26 cellular contexts compared by ENCODE assay signal in the genomic region with DNA sequence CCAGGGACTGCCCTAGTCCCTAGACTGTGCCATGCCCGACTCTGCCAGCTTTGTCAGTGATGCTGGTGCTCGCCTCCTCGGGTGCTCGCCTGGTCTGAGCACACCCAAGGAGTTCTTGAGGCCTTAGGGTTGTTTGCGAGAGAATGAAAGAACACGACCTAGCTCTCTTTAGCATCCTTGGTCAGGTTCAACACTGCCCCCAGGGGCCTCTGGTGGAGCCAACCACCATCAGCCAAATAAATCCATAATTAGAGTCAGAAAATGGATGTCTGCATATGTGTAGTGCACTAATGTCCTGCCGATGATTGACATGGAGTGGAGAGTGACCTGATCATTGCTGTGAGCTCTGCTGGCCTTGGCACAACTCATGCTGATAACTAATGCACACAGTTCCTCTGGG. TPM values are rescaled to one million over a fixed set of nuclear protein-coding genes. Genes with fewer than 3 reads are reported as not detected.
DNase-seq lines count a peak whose midpoint lies in the region; ATAC-seq and TF ChIP-seq lines count a peak whose summit lies in the region.
"Had no signal": no experiment of that assay in that cellular context is flagged by ENCODE, and none has a peak within 500 bp of the region (broad histone marks: within the 10 kb centered on the region; RNA-seq: fewer than 3 reads in every experiment).

No MANE protein-coding gene starts in this region.

- no peaks in the 10 kb centered on the region for H4K20me1 ChIP-seq in DOHH2 (ENCODE audit: control insufficient read depth, insufficient read depth, low read depth, low read length)
- H4K20me1 ChIP-seq in PC-9 (ENCODE audit: insufficient read depth): no peaks in the 10 kb centered on the region

- no peak overlapping the region for H3K4me3 Mint-ChIP-seq in nephron progenitor cell
- H3K4me3 Mint-ChIP-seq in activated naive CD8-positive, alpha-beta T cell treated with anti-CD3 and anti-CD28 coated beads, Interleukin-2, amount 50 U/mL, for 24 hours: no peak overlapping the region
- H3K4me3 Mint-ChIP-seq: activated T-cell treated with anti-CD3 and anti-CD28 coated beads, Interleukin-2, amount 50 U/mL, for 24 hours; brain; CD4-positive, CD25-positive, alpha-beta regulatory T cell; mesothelial cell of epicardium; naive thymus-derived CD4-positive, alpha-beta T cell; stimulated activated naive CD8-positive, alpha-beta T cell treated with anti-CD3 and anti-CD28 coated beads, Interleukin-15, amount 100 ng/mL, for 72 hours had no signal

- H3K27ac Mint-ChIP-seq in nephron progenitor cell: peak overlapping the region; percentile 36
- no peak overlapping the region for H3K27ac Mint-ChIP-seq in activated naive CD8-positive, alpha-beta T cell treated with anti-CD3 and anti-CD28 coated beads, Interleukin-2, amount 50 U/mL, for 24 hours
- H3K27ac Mint-ChIP-seq: activated T-cell treated with anti-CD3 and anti-CD28 coated beads, Interleukin-2, amount 50 U/mL, for 24 hours; CD4-positive, CD25-positive, alpha-beta regulatory T cell; mesothelial cell of epicardium; stimulated activated naive CD8-positive, alpha-beta T cell treated with anti-CD3 and anti-CD28 coated beads, Interleukin-15, amount 100 ng/mL, for 72 hours had no signal

- H3K4me2 ChIP-seq in DOHH2 (ENCODE audit: low read length) (no peak overlapping the region), PC-9 (no peak overlapping the region)

- H3K9me3 ChIP-seq in DOHH2 (ENCODE audit: control insufficient read depth, insufficient read depth, low read length): no peaks in the 10 kb centered on the region
- no peaks in the 10 kb centered on the region for H3K9me3 ChIP-seq in PC-9 (ENCODE audit: insufficient read depth, low read depth)
- H3K9me3 ChIP-seq in prostate gland: no peaks in the 10 kb centered on the region
- H3K9me3 ChIP-seq: esophagus squamous epithelium, SJSA1, thyroid gland had no signal

- H3K27me3 Mint-ChIP-seq in nephron progenitor cell (ENCODE audit: low read depth, poor library complexity): no peaks in the 10 kb centered on the region
- no peaks in the 10 kb centered on the region for H3K27me3 Mint-ChIP-seq in activated naive CD8-positive, alpha-beta T cell treated with anti-CD3 and anti-CD28 coated beads, Interleukin-2, amount 50 U/mL, for 24 hours
- H3K27me3 Mint-ChIP-seq: activated T-cell treated with anti-CD3 and anti-CD28 coated beads, Interleukin-2, amount 50 U/mL, for 24 hours; stimulated activated naive CD8-positive, alpha-beta T cell treated with anti-CD3 and anti-CD28 coated beads, Interleukin-15, amount 100 ng/mL, for 72 hours had no signal

- POLR2A ChIA-PET in PC-9 (lab: Charles Lee; ENCODE audit: unreplicated experiment): no interaction called here

- H3K36me3 ChIP-seq in DOHH2 (ENCODE audit: control insufficient read depth, low read length) (no peaks in the 10 kb centered on the region), PC-9 (ENCODE audit: low read depth) (no peaks in the 10 kb centered on the region), prostate gland (no peaks in the 10 kb centered on the region)
- H3K36me3 ChIP-seq: esophagus squamous epithelium, SJSA1, thyroid gland had no signal

- no peak for TF ChIP-seq POLR2A in prostate gland (IDR thresholded peaks at IDR 0.05)

- H3K4me3 ChIP-seq in DOHH2 (ENCODE audit: low read length) (no peak overlapping the region), HFF-Myc (replicated peaks; ENCODE audit: low read depth, low read length) (no peak overlapping the region), PC-9 (no peak overlapping the region), prostate gland (no peak overlapping the region)
- H3K4me3 ChIP-seq: esophagus squamous epithelium, SJSA1, thyroid gland had no signal

- H3K4me1 ChIP-seq in DOHH2 (ENCODE audit: control insufficient read depth, low read length) (no peaks in the 10 kb centered on the region), PC-9 (replicated peaks; ENCODE audit: insufficient read depth) (no peaks in the 10 kb centered on the region), prostate gland (replicated peaks) (no peaks in the 10 kb centered on the region)
- H3K4me1 ChIP-seq: SJSA1, thyroid gland had no signal

- BruUV-seq in PC-9 (replicated peaks; lab: Mats Ljungman, UMichigan): no TSS peak

- DNase-seq in HFF-Myc (ENCODE audit: extremely low read depth, low read depth) (no peak), nephron progenitor cell (no peak), PC-9 (no peak), prostate gland (ENCODE audit: low spot score) (no peak)
- DNase-seq in activated naive CD8-positive, alpha-beta T cell treated with anti-CD3 and anti-CD28 coated beads, Interleukin-2, amount 50 U/mL, for 24 hours: no peak
- DNase-seq: activated CD4-positive, alpha-beta T cell treated with anti-CD3 and anti-CD28 coated beads for 48 hours; activated gamma-delta T cell treated with Interleukin-2 at 50 U/mL for 16 hours; activated T-cell treated with anti-CD3 and anti-CD28 coated beads, Interleukin-2, amount 50 U/mL, for 24 hours; CD4-positive, CD25-positive, alpha-beta regulatory T cell; EL; esophagus squamous epithelium; naive thymus-derived CD4-positive, alpha-beta T cell; NCI-H187; NCI-H345; stimulated activated naive CD8-positive, alpha-beta T cell treated with anti-CD3 and anti-CD28 coated beads, Interleukin-15, amount 100 ng/mL, for 72 hours; thyroid gland had no signal

- ATAC-seq in SK-N-SH treated with all-trans-retinoic acid at 6 μM for 48 hours: peak; percentile 38; the same call in 2 of the 3 replicates
- no peak for ATAC-seq in activated naive CD8-positive, alpha-beta T cell treated with anti-CD3 and anti-CD28 coated beads, Interleukin-2, amount 50 U/mL, for 24 hours
- ATAC-seq: naive thymus-derived CD4-positive, alpha-beta T cell; sciatic nerve; stimulated activated naive CD8-positive, alpha-beta T cell treated with anti-CD3 and anti-CD28 coated beads, Interleukin-15, amount 100 ng/mL, for 72 hours had no signal

- no peak overlapping the region for H2AFZ ChIP-seq in PC-9
- H2AFZ ChIP-seq: parathyroid adenoma had no signal

- no peaks in the 10 kb centered on the region for H3K79me2 ChIP-seq in DOHH2 (ENCODE audit: control insufficient read depth, low read length)
- H3K79me2 ChIP-seq in PC-9 (ENCODE audit: low read depth): no peaks in the 10 kb centered on the region
- H3K79me2 ChIP-seq: parathyroid adenoma had no signal

- H3K9me2 ChIP-seq in DOHH2 (replicated peaks; ENCODE audit: control insufficient read depth, low read length) (no peaks in the 10 kb centered on the region), PC-9 (ENCODE audit: insufficient read depth) (no peaks in the 10 kb centered on the region)

- no peaks in the 10 kb centered on the region for H3K36me3 Mint-ChIP-seq in nephron progenitor cell (ENCODE audit: low read depth)
- H3K36me3 Mint-ChIP-seq in activated naive CD8-positive, alpha-beta T cell treated with anti-CD3 and anti-CD28 coated beads, Interleukin-2, amount 50 U/mL, for 24 hours (ENCODE audit: low read depth): no peaks in the 10 kb centered on the region
- H3K36me3 Mint-ChIP-seq: CD4-positive, CD25-positive, alpha-beta regulatory T cell; mesothelial cell of epicardium; naive thymus-derived CD4-positive, alpha-beta T cell had no signal

- 86% methylated on average over 7 of the region's 7 CpGs for WGBS in prostate gland

- H3K27me3 ChIP-seq in DOHH2 (ENCODE audit: control insufficient read depth, low read length): no peaks in the 10 kb centered on the region
- no peaks in the 10 kb centered on the region for H3K27me3 ChIP-seq in PC-9 (ENCODE audit: insufficient read depth, low read depth)
- no peaks in the 10 kb centered on the region for H3K27me3 ChIP-seq in prostate gland (replicated peaks; ENCODE audit: insufficient read depth)
- H3K27me3 ChIP-seq: esophagus squamous epithelium, thyroid gland had no signal

- peak; percentile 18 for TF ChIP-seq CTCF in DOHH2 (IDR thresholded peaks at IDR 0.05; ENCODE audit: low read depth, low read length, poor library complexity, severe bottlenecking)
- TF ChIP-seq CTCF in HFF-Myc (IDR thresholded peaks at IDR 0.05; ENCODE audit: low read depth, low read length, missing control alignments): peak; percentile 11
- TF ChIP-seq CTCF in nephron progenitor cell (IDR thresholded peaks at IDR 0.05): no peak
- no peak for TF ChIP-seq CTCF in PC-9 (conservative IDR thresholded peaks at IDR 0.05)
- TF ChIP-seq CTCF in prostate gland (IDR thresholded peaks at IDR 0.05): no peak

- intact Hi-C loops in PC-9 (cut with micrococcal nuclease; ENCODE audit: unreplicated experiment): no loop called here
- intact Hi-C loops in prostate gland (cut with DNase I): no loop called here

- CTCF ChIA-PET in PC-9 (lab: Charles Lee): interaction anchor here (0.6 to 0.7 kb wide), 2 partner anchors 8 to 11 kb away, joined by 3 to 4 read pairs; no protein-coding TSS in a partner anchor

- H3K9me3 Mint-ChIP-seq in nephron progenitor cell: peaks cover 10% of the 10 kb centered on the region
- no peaks in the 10 kb centered on the region for H3K9me3 Mint-ChIP-seq in activated naive CD8-positive, alpha-beta T cell treated with anti-CD3 and anti-CD28 coated beads, Interleukin-2, amount 50 U/mL, for 24 hours
- H3K9me3 Mint-ChIP-seq: activated T-cell treated with anti-CD3 and anti-CD28 coated beads, Interleukin-2, amount 50 U/mL, for 24 hours; brain; mesothelial cell of epicardium; naive thymus-derived CD4-positive, alpha-beta T cell; stimulated activated naive CD8-positive, alpha-beta T cell treated with anti-CD3 and anti-CD28 coated beads, Interleukin-15, amount 100 ng/mL, for 72 hours had no signal

- H3F3A ChIP-seq in DOHH2 (ENCODE audit: control insufficient read depth, insufficient read depth): no peaks in the 10 kb centered on the region
- no peaks in the 10 kb centered on the region for H3F3A ChIP-seq in PC-9 (ENCODE audit: insufficient read depth, low read depth)

- H3K4me1 Mint-ChIP-seq in nephron progenitor cell: peaks cover 15% of the 10 kb centered on the region
- no peaks in the 10 kb centered on the region for H3K4me1 Mint-ChIP-seq in activated naive CD8-positive, alpha-beta T cell treated with anti-CD3 and anti-CD28 coated beads, Interleukin-2, amount 50 U/mL, for 24 hours
- H3K4me1 Mint-ChIP-seq: CD4-positive, CD25-positive, alpha-beta regulatory T cell; naive thymus-derived CD4-positive, alpha-beta T cell; stimulated activated naive CD8-positive, alpha-beta T cell treated with anti-CD3 and anti-CD28 coated beads, Interleukin-15, amount 100 ng/mL, for 72 hours had no signal

- H3K27ac ChIP-seq in DOHH2 (ENCODE audit: low read depth, low read length) (no peak overlapping the region), PC-9 (no peak overlapping the region), prostate gland (no peak overlapping the region)
- H3K27ac ChIP-seq: esophagus squamous epithelium, parathyroid adenoma, SJSA1, thyroid gland had no signal

TF ChIP-seq in SK-N-SH treated with all-trans-retinoic acid at 6 μM for 48 hours, 23 proteins besides CTCF, POLR2A, EP300 and RAD21 (continues in another document):
- TF ChIP-seq TCF4 (CRISPR knock-in tag; IDR thresholded peaks at IDR 0.05; ENCODE audit: borderline replicate concordance): no peak

RNA-seq across cellular contexts. Expression of a gene that starts 8.2 kb away (rescaled TPM):
- not detected in 2 replicates for total RNA-seq in PC-9 (2021)
- not detected for total RNA-seq in prostate gland
- total RNA-seq: activated CD8-positive, alpha-beta memory T cell treated with anti-CD3 and anti-CD28 coated beads for 36 hours; CD4-positive, CD25-positive, alpha-beta regulatory T cell; esophagus squamous epithelium; liver; mesothelial cell of epicardium; naive thymus-derived CD4-positive, alpha-beta T cell; sciatic nerve; SJSA1; T-helper 1 cell treated with Interleukin-12 subunit alpha and Interleukin-12 subunit beta and Interleukin-4 antibody, amounts not matched to agents 30 ng/mL and 1 ng/mL, for 36 hours; thyroid gland had no signal

Comparison
In these comparisons a context has a peak if more than half of its experiments do, and no peak if none do; other contexts are left out.
1. CTCF ChIP-seq: peak in DOHH2 (single experiment) and HFF-Myc (single experiment); none in nephron progenitor cell (single experiment), PC-9 (single experiment) and prostate gland (0 of 4).